Comparison of ENCODE assay signal across 8 cellular contexts in the genomic region with DNA sequence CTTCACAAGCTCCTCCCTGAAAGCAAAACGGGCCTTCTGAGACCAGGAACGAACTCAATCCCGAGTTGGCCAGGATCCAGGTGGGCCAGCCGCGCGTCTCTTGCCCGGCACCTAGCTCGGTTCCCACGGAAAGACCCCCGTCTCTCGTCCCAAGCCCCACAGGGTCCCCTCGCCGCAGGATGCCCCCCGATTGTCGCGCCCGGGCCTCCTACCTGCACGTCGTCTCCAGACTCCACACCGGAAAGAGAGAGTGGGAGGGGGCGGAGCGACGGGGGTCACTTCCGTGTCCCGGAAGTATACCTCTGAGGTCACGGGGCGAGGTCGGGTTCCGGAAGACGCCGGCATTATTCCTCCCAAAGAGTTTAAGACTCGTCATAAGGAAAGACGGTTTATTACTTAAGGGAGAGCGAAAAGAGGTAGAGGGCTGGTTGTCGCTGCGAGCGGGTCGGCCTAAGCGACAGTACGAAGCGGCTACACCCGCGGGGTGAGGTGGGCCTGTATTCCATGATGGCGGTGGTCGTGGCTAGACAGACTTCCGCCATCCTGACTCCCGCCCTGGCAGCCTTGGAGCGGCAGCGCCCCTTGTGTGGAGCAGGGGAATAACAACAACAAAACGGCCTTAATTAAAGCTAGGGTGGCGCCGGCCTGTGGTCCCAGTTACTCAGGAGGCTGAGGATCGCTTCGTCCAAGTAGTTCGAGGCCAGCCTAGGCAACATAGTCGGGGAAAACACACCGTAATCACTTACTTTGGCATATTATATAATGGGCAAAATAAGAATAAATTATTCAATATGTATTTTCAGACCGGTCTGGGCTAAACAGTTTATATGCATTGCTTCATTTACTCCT. TPM values are rescaled to one million over a fixed set of nuclear protein-coding genes. Genes with fewer than 3 reads are reported as not detected.
A peak's percentile ranks its signal among the peaks of the same experiment; 100 is the strongest.
DNase-seq lines count a peak whose midpoint lies in the region; ATAC-seq and TF ChIP-seq lines count a peak whose summit lies in the region.

A gene (minus strand): TSS at position 249 of the 849 bp plus-strand sequence. CDS start 2,006 bp downstream, outside the sequence.

- H3K9me3 ChIP-seq in SU-DHL-6 (ENCODE audit: insufficient read depth, low read length) (no peaks in the 10 kb centered on the region), upper lobe of left lung (no peaks in the 10 kb centered on the region)

- peaks cover 28% of the 10 kb centered on the region for H4K20me1 ChIP-seq in SU-DHL-6 (ENCODE audit: low read depth, low read length)

- TF ChIP-seq CTCF in GM12873 (IDR thresholded peaks at IDR 0.05; ENCODE audit: insufficient read depth, low read depth, low read length, missing control alignments) (peak; percentile 90), SU-DHL-6 (IDR thresholded peaks at IDR 0.05; ENCODE audit: insufficient read depth, low read length, poor library complexity, severe bottlenecking) (peak; percentile 65), upper lobe of left lung (IDR thresholded peaks at IDR 0.05) (peak; percentile 78 to 97 (median 94))

- ATAC-seq in HG02759 (IDR thresholded peaks at IDR 0.05; ENCODE audit: unreplicated experiment): peak; percentile 95
- peak; percentile 98 to 99 for ATAC-seq in upper lobe of left lung (ENCODE audit: low FRiP score in 2 of 2)

- TF ChIP-seq POLR2A in upper lobe of left lung (IDR thresholded peaks at IDR 0.05): peak; percentile 18 to 91 (median 58)

- intact Hi-C loops in cardiac septum (cut with DNase I): loop anchor here (5.0 kb wide), 3 partner anchors 92 to 308 kb away; a partner anchor contains a TSS
- intact Hi-C loops in posterior cingulate gyrus (cut with DNase I): no loop called here

- H3K79me2 ChIP-seq in SU-DHL-6 (ENCODE audit: insufficient read depth, low read length): peaks cover 27% of the 10 kb centered on the region

- peak within 1 kb of the TSS; percentile 73 for H2AFZ ChIP-seq in SU-DHL-6 (ENCODE audit: low read depth, low read length, severe bottlenecking)

- peaks cover 37% of the 10 kb centered on the region for H3F3A ChIP-seq in SU-DHL-6 (ENCODE audit: insufficient read depth)

- H3K36me3 ChIP-seq in SU-DHL-6 (ENCODE audit: low read length): peaks cover 34% of the 10 kb centered on the region
- peaks cover 28 to 33% (median 29%) of the 10 kb centered on the region in 4 donors for H3K36me3 ChIP-seq in upper lobe of left lung

- H3K4me3 ChIP-seq in SU-DHL-6 (ENCODE audit: insufficient read depth, low read length, poor library complexity, severe bottlenecking) (peak within 1 kb of the TSS; percentile 85), upper lobe of left lung (peak within 1 kb of the TSS; percentile 67 to 88 (median 80))

- peak within 1 kb of the TSS; percentile 83 for H3K4me2 ChIP-seq in SU-DHL-6 (ENCODE audit: low read depth, low read length, poor library complexity, severe bottlenecking)

- H3K9ac ChIP-seq in SU-DHL-6 (ENCODE audit: low read length): peak within 1 kb of the TSS; percentile 86

- peaks cover 15 to 30% (median 25%) of the 10 kb centered on the region in 4 donors for H3K4me1 ChIP-seq in upper lobe of left lung

- peak; percentile 61 for DNase-seq in NCI-H128 (lab: John Stamatoyannopoulos, UW; ENCODE audit: unreplicated experiment)
- peak; percentile 95 for DNase-seq in activated naive CD8-positive, alpha-beta T cell treated with anti-CD3 and anti-CD28 coated beads, Interleukin-2, amount 50 U/mL, for 16 hours (ENCODE audit: low read depth, low spot score)
- DNase-seq in cardiac septum (ENCODE audit: low spot score): peak; percentile 96
- peak; percentile 85 to 98 (median 90) for DNase-seq in posterior cingulate gyrus
- peak; percentile 93 for DNase-seq in upper lobe of left lung

- H3K27ac ChIP-seq in SU-DHL-6 (ENCODE audit: low read depth, low read length) (peak within 1 kb of the TSS; percentile 85), upper lobe of left lung (peak within 1 kb of the TSS; percentile 94 to 99 (median 96))

- WGBS in upper lobe of left lung, 2 donors: 4 to 8% methylated on average over 30 to 56 of the region's 58 CpGs

- TF ChIP-seq EP300 in upper lobe of left lung (IDR thresholded peaks at IDR 0.05): peak in 1 of 4 donors; percentile 4

- H3K27me3 ChIP-seq in SU-DHL-6 (ENCODE audit: low read length) (no peaks in the 10 kb centered on the region), upper lobe of left lung (no peaks in the 10 kb centered on the region)

- H3K9me2 ChIP-seq in SU-DHL-6 (replicated peaks; ENCODE audit: insufficient read depth, low read length): no peaks in the 10 kb centered on the region

RNA-seq across cellular contexts. Expression of the gene that starts here (rescaled TPM):
- total RNA-seq in cardiac septum: 852 TPM
- 1,000 to 10,000 TPM in 5 of 6 donors, 100 to 1,000 TPM in 1; 806 to 1,982 (median 1,727) TPM for total RNA-seq in upper lobe of left lung

Comparison
In these comparisons a context has a peak if more than half of its experiments do, and no peak if none do; other contexts are left out.
1. Peak in every context shown above with its lines: DNase-seq, ATAC-seq, H3K4me3 ChIP-seq and H3K27ac ChIP-seq.